In genomic region chr21:40381111-40381510, GRCh38 we compare ENCODE assay signal across 27 cellular contexts.
"Had no signal": no experiment of that assay in that cellular context is flagged by ENCODE, and none has a peak within 500 bp of the region (broad histone marks: within the 10 kb centered on the region; RNA-seq: fewer than 3 reads in every experiment).

No MANE protein-coding gene starts in this region.

- DNase-seq: Kasumi-1, MM.1S, NCI-H1048, NCI-H1105, NCI-H1417 treated with DMSO at 0.1 percent for 48 hours, NCI-H146, NCI-H187, NCI-H2029, NCI-H2081 treated with DMSO at 0.1 percent for 48 hours, NCI-H2171, NCI-H226, NCI-H446, NCI-H510A, NCI-H69, NCI-H774, OCI-M1, PC-9, Peyer's patch, SHP77 treated with DMSO at 0.1 percent for 48 hours, SJCRH30, T-helper 1 cell had no signal

- H3K27me3 Mint-ChIP-seq: IgD-negative memory B cell had no signal

- H3K36me3 Mint-ChIP-seq: IgD-negative memory B cell had no signal

- H3K27ac ChIP-seq: HL-60, KMS-11, PC-9, Peyer's patch, SJCRH30 had no signal

- H3K4me3 Mint-ChIP-seq: IgD-negative memory B cell had no signal

- ATAC-seq: K562, Right ventricle myocardium inferior, SK-N-SH treated with all-trans-retinoic acid at 6 μM for 48 hours had no signal
